Comparison of ENCODE assay signal across 8 cellular contexts in the genomic region with DNA sequence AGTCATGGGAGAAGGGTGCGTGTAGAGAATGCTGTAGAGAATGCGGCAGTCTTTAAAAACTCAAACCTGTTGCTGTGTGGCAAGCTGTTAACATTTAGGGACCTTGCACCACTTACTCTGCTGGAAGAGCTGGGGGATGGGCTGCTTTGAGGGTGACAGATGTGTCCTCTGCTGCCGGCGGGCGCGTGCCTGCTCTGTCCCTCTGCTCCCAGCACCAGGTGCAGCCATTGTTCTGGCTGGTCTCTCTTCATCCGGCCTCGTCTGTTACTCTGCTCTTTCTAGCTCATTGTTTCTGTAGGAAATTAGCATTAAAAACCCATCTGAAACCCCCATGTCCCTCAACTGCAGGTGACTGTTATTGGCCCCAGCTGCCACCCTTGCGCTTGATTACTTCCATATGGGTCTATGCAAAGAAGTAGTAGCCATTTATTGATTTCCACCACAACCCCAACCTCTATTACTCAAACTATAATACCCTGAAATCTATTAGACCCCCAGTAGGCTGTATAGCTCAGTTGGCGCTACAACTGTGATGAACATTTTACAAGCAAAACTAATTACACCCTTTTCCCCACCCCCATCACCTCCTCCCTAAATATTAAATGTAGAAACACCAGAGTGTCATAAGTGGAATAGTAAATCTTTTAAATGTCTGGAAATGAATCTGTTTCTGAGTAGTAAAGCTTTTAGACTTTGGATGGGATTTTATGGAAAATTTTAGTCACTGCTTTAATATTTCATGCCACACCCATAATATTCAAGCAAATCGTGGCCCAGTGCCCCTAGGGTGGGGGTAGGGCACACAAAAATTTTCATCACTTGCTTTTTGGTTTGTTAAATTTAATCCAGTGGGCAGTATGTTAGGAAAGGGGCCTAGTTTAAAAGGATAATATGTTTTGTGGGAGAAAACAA.
A peak's percentile ranks its signal among the peaks of the same experiment; 100 is the strongest.
DNase-seq lines count a peak whose midpoint lies in the region; TF ChIP-seq lines count a peak whose summit lies in the region.

No MANE protein-coding gene starts in this region.

- DNase-seq in DMS153 (lab: John Stamatoyannopoulos, UW): peak; percentile 96
- DNase-seq in NCI-H187 treated with DMSO at 0.1 percent for 48 hours (lab: John Stamatoyannopoulos, UW): peak; percentile 96
- no peak for DNase-seq in CD8-positive, alpha-beta memory T cell
- no peak for DNase-seq in activated naive CD4-positive, alpha-beta T cell treated with anti-CD3 and anti-CD28 coated beads, Interleukin-2, amount 50 U/mL, for 16 hours
- DNase-seq in NCI-H1048 (lab: John Stamatoyannopoulos, UW): no peak
- no peak for DNase-seq in mesenteric fat pad (ENCODE audit: low spot score)

- TF ChIP-seq CTCF in brain (conservative IDR thresholded peaks at IDR 0.05): no peak

- peak overlapping the region; percentile 10 for H3K27ac ChIP-seq in muscle layer of duodenum (ENCODE audit: low read length)
- no peak overlapping the region for H3K27ac ChIP-seq in CD8-positive, alpha-beta memory T cell (ENCODE audit: low read depth, low read length)

- H3K9me3 ChIP-seq in muscle layer of duodenum (ENCODE audit: control insufficient read depth in 1 of 2, low read length in 2 of 2): no peaks in the 10 kb centered on the region
- no peaks in the 10 kb centered on the region for H3K9me3 ChIP-seq in CD8-positive, alpha-beta memory T cell (ENCODE audit: low read length)

- peaks cover 74% of the 10 kb centered on the region for H3K4me1 Mint-ChIP-seq in brain
- peaks cover 28 to 50% (median 40%) of the 10 kb centered on the region in 3 donors for H3K4me1 Mint-ChIP-seq in CD8-positive, alpha-beta memory T cell

- no peaks in the 10 kb centered on the region for H3K27me3 Mint-ChIP-seq in brain
- H3K27me3 Mint-ChIP-seq in CD8-positive, alpha-beta memory T cell: no peaks in the 10 kb centered on the region

- peaks cover 7 to 33% of the 10 kb centered on the region in 2 donors for H3K4me1 ChIP-seq in muscle layer of duodenum (ENCODE audit: control insufficient read depth in 1 of 2, insufficient read depth in 2 of 2, low read length in 2 of 2)
- H3K4me1 ChIP-seq in CD8-positive, alpha-beta memory T cell (ENCODE audit: insufficient read depth, low read length): no peaks in the 10 kb centered on the region

- CTCF ChIA-PET in CD8-positive, alpha-beta memory T cell (lab: Charles Lee): no interaction called here

- peaks cover 0 to 3% (median 0%) of the 10 kb centered on the region in 5 experiments for H3K9me3 Mint-ChIP-seq in brain
- H3K9me3 Mint-ChIP-seq in CD8-positive, alpha-beta memory T cell: no peaks in the 10 kb centered on the region

- POLR2A ChIA-PET in CD8-positive, alpha-beta memory T cell (lab: Charles Lee): no interaction called here

- H3K27me3 ChIP-seq in muscle layer of duodenum (ENCODE audit: low read depth, low read length): no peaks in the 10 kb centered on the region
- H3K27me3 ChIP-seq in CD8-positive, alpha-beta memory T cell (ENCODE audit: insufficient read depth, low read length, poor library complexity, severe bottlenecking): no peaks in the 10 kb centered on the region

- no peak overlapping the region for H3K4me3 ChIP-seq in muscle layer of duodenum (ENCODE audit: low read depth in 1 of 2, low read length in 2 of 2)
- H3K4me3 ChIP-seq in CD8-positive, alpha-beta memory T cell (ENCODE audit: low read length): no peak overlapping the region

- H3K36me3 Mint-ChIP-seq in brain: peaks cover 22% of the 10 kb centered on the region
- H3K36me3 Mint-ChIP-seq in CD8-positive, alpha-beta memory T cell: peaks cover 0 to 10% (median 2%) of the 10 kb centered on the region in 3 donors

- H3K27ac Mint-ChIP-seq in brain: peak overlapping the region; percentile 59 to 83 (median 79)
- peak overlapping the region in 2 of 8 donors; percentile 37 to 71 for H3K27ac Mint-ChIP-seq in CD8-positive, alpha-beta memory T cell

- H3K4me3 Mint-ChIP-seq in brain: peak overlapping the region; percentile 33 to 62 (median 56)
- H3K4me3 Mint-ChIP-seq in CD8-positive, alpha-beta memory T cell: no peak overlapping the region

- no peaks in the 10 kb centered on the region for H3K36me3 ChIP-seq in muscle layer of duodenum (ENCODE audit: control insufficient read depth in 1 of 2, insufficient read depth in 2 of 2, low read length in 2 of 2)
- H3K36me3 ChIP-seq in CD8-positive, alpha-beta memory T cell (ENCODE audit: insufficient read depth, low read length): no peaks in the 10 kb centered on the region

Comparison
In these comparisons a context has a peak if more than half of its experiments do, and no peak if none do; other contexts are left out.
1. DNase-seq: peak in DMS153 (single experiment) and NCI-H187 treated with DMSO at 0.1 percent for 48 hours (single experiment); none in CD8-positive, alpha-beta memory T cell (0 of 5), activated naive CD4-positive, alpha-beta T cell treated with anti-CD3 and anti-CD28 coated beads, Interleukin-2, amount 50 U/mL, for 16 hours (single experiment), NCI-H1048 (single experiment) and mesenteric fat pad (single experiment).
2. H3K4me3 Mint-ChIP-seq: peak in brain (5 of 5); none in CD8-positive, alpha-beta memory T cell (0 of 7).